Comparison of ENCODE assay signal across 17 cellular contexts in genomic region chr22:39095971-39096370, GRCh38. TPM values are rescaled to one million over a fixed set of nuclear protein-coding genes. Genes with fewer than 3 reads are reported as not detected.
DNase-seq lines count a peak whose midpoint lies in the region; ATAC-seq and TF ChIP-seq lines count a peak whose summit lies in the region.
"Had no signal": no experiment of that assay in that cellular context is flagged by ENCODE, and none has a peak within 500 bp of the region (broad histone marks: within the 10 kb centered on the region; RNA-seq: fewer than 3 reads in every experiment).

No MANE protein-coding gene starts in this region.

- H3K27ac ChIP-seq in CD4-positive, CD25-positive, alpha-beta regulatory T cell (ENCODE audit: insufficient read depth, low read length, poor library complexity, severe bottlenecking): peak overlapping the region; percentile 93
- no peak overlapping the region for H3K27ac ChIP-seq in CD8-positive, alpha-beta memory T cell (ENCODE audit: low read depth, low read length)
- peak overlapping the region in 1 of 4 donors; percentile 30 for H3K27ac ChIP-seq in upper lobe of left lung
- no peak overlapping the region for H3K27ac ChIP-seq in caudate nucleus (ENCODE audit: low read depth, low read length)
- H3K27ac ChIP-seq: right atrium auricular region, thoracic aorta had no signal

- peak overlapping the region; percentile 76 to 88 (median 88) for H3K27ac Mint-ChIP-seq in CD4-positive, CD25-positive, alpha-beta regulatory T cell
- peak overlapping the region; percentile 76 to 99 (median 96) for H3K27ac Mint-ChIP-seq in CD8-positive, alpha-beta memory T cell
- peak overlapping the region; percentile 96 for H3K27ac Mint-ChIP-seq in activated CD4-positive, alpha-beta memory T cell treated with anti-CD3 and anti-CD28 coated beads, Interleukin-2, amount 10 ng/mL, durations not matched to agents 7 days and 5 days
- H3K27ac Mint-ChIP-seq in naive B cell: peak overlapping the region in 5 of 6 donors; percentile 15 to 100 (median 83)

- DNase-seq in CD4-positive, CD25-positive, alpha-beta regulatory T cell: no peak
- no peak for DNase-seq in CD8-positive, alpha-beta memory T cell
- no peak for DNase-seq in activated CD4-positive, alpha-beta memory T cell treated with anti-CD3 and anti-CD28 coated beads, Interleukin-2, amount 10 ng/mL, durations not matched to agents 7 days and 5 days
- DNase-seq in naive B cell (no peak), upper lobe of left lung (no peak), caudate nucleus (lab: John Stamatoyannopoulos, UW) (no peak)
- DNase-seq: activated CD4-positive, alpha-beta T cell treated with anti-CD3 and anti-CD28 coated beads, Interleukin-2, amount 50 U/mL, for 48 hours; COR-L47; DND-41; effector CD4-positive, alpha-beta T cell; NCI-H1092; NCI-H2081 treated with DMSO at 0.1 percent for 48 hours; NCI-H510A had no signal

- H3K27me3 ChIP-seq in CD4-positive, CD25-positive, alpha-beta regulatory T cell (ENCODE audit: control insufficient read depth, insufficient read depth, low read length): no peaks in the 10 kb centered on the region
- H3K27me3 ChIP-seq in CD8-positive, alpha-beta memory T cell (ENCODE audit: insufficient read depth, low read length, poor library complexity, severe bottlenecking): no peaks in the 10 kb centered on the region
- H3K27me3 ChIP-seq in upper lobe of left lung: no peaks in the 10 kb centered on the region
- H3K27me3 ChIP-seq: right atrium auricular region had no signal

- ATAC-seq in CD4-positive, CD25-positive, alpha-beta regulatory T cell (ENCODE audit: low read depth in 2 of 2): no peak
- ATAC-seq in naive B cell (ENCODE audit: low read depth in 2 of 2) (no peak), upper lobe of left lung (ENCODE audit: low FRiP score in 2 of 2) (no peak), HG03442 (IDR thresholded peaks at IDR 0.05; ENCODE audit: unreplicated experiment) (no peak)

- WGBS in upper lobe of left lung, 2 donors: 83 to 84% methylated on average over 2 to 3 of the region's 3 CpGs

- CTCF ChIA-PET in CD8-positive, alpha-beta memory T cell (lab: Charles Lee): interaction anchor here (0.9 kb wide), 1 partner anchor 93 kb away, joined by 4 read pairs; no protein-coding TSS in a partner anchor
- CTCF ChIA-PET in activated CD4-positive, alpha-beta memory T cell treated with anti-CD3 and anti-CD28 coated beads, Interleukin-2, amount 10 ng/mL, durations not matched to agents 7 days and 5 days (lab: Charles Lee): interaction anchor here (0.9 kb wide), 1 partner anchor 92 kb away, joined by 3 read pairs; no protein-coding TSS in a partner anchor

- POLR2A ChIA-PET in CD8-positive, alpha-beta memory T cell (lab: Charles Lee): no interaction called here
- POLR2A ChIA-PET in activated CD4-positive, alpha-beta memory T cell treated with anti-CD3 and anti-CD28 coated beads, Interleukin-2, amount 10 ng/mL, durations not matched to agents 7 days and 5 days (lab: Charles Lee): interaction anchor here (1.5 to 2.3 kb wide), 2 partner anchors 18 to 223 kb away, joined by 3 to 7 read pairs; partner anchors contain the start of genes APOBEC3G and RPL3

- no peak for TF ChIP-seq POLR2A in upper lobe of left lung (IDR thresholded peaks at IDR 0.05)

- peaks cover 79% of the 10 kb centered on the region for H3K4me1 ChIP-seq in CD4-positive, CD25-positive, alpha-beta regulatory T cell (ENCODE audit: control insufficient read depth, insufficient read depth, low read length, poor library complexity, severe bottlenecking)
- peaks cover 93% of the 10 kb centered on the region for H3K4me1 ChIP-seq in CD8-positive, alpha-beta memory T cell (ENCODE audit: insufficient read depth, low read length)
- H3K4me1 ChIP-seq in upper lobe of left lung: peaks cover 7 to 16% (median 12%) of the 10 kb centered on the region in 4 donors

- no peaks in the 10 kb centered on the region for H3K36me3 Mint-ChIP-seq in CD4-positive, CD25-positive, alpha-beta regulatory T cell
- no peaks in the 10 kb centered on the region for H3K36me3 Mint-ChIP-seq in CD8-positive, alpha-beta memory T cell
- H3K36me3 Mint-ChIP-seq in activated CD4-positive, alpha-beta memory T cell treated with anti-CD3 and anti-CD28 coated beads, Interleukin-2, amount 10 ng/mL, durations not matched to agents 7 days and 5 days (ENCODE audit: low read depth): peaks cover 46% of the 10 kb centered on the region
- no peaks in the 10 kb centered on the region for H3K36me3 Mint-ChIP-seq in naive B cell

- TF ChIP-seq EP300 in upper lobe of left lung (IDR thresholded peaks at IDR 0.05): no peak

- H3K9me3 Mint-ChIP-seq in CD4-positive, CD25-positive, alpha-beta regulatory T cell: no peaks in the 10 kb centered on the region
- H3K9me3 Mint-ChIP-seq in CD8-positive, alpha-beta memory T cell: no peaks in the 10 kb centered on the region
- no peaks in the 10 kb centered on the region for H3K9me3 Mint-ChIP-seq in activated CD4-positive, alpha-beta memory T cell treated with anti-CD3 and anti-CD28 coated beads, Interleukin-2, amount 10 ng/mL, durations not matched to agents 7 days and 5 days
- H3K9me3 Mint-ChIP-seq in naive B cell: no peaks in the 10 kb centered on the region

- H3K4me1 Mint-ChIP-seq in CD4-positive, CD25-positive, alpha-beta regulatory T cell: peaks cover 5 to 86% (median 48%) of the 10 kb centered on the region in 4 donors
- peaks cover 84 to 99% (median 92%) of the 10 kb centered on the region in 3 donors for H3K4me1 Mint-ChIP-seq in CD8-positive, alpha-beta memory T cell
- H3K4me1 Mint-ChIP-seq in activated CD4-positive, alpha-beta memory T cell treated with anti-CD3 and anti-CD28 coated beads, Interleukin-2, amount 10 ng/mL, durations not matched to agents 7 days and 5 days: peaks cover 97% of the 10 kb centered on the region
- peaks cover 47 to 77% (median 59%) of the 10 kb centered on the region in 3 donors for H3K4me1 Mint-ChIP-seq in naive B cell

- no peaks in the 10 kb centered on the region for H3K27me3 Mint-ChIP-seq in CD4-positive, CD25-positive, alpha-beta regulatory T cell
- H3K27me3 Mint-ChIP-seq in CD8-positive, alpha-beta memory T cell: peaks cover 0 to 5% of the 10 kb centered on the region in 2 donors
- H3K27me3 Mint-ChIP-seq in activated CD4-positive, alpha-beta memory T cell treated with anti-CD3 and anti-CD28 coated beads, Interleukin-2, amount 10 ng/mL, durations not matched to agents 7 days and 5 days: no peaks in the 10 kb centered on the region
- H3K27me3 Mint-ChIP-seq in naive B cell: no peaks in the 10 kb centered on the region

- H3K4me3 Mint-ChIP-seq in CD4-positive, CD25-positive, alpha-beta regulatory T cell: peak overlapping the region in 1 of 4 donors; percentile 12
- H3K4me3 Mint-ChIP-seq in CD8-positive, alpha-beta memory T cell: peak overlapping the region in 5 of 7 donors; percentile 16 to 80 (median 73)
- peak overlapping the region; percentile 43 for H3K4me3 Mint-ChIP-seq in activated CD4-positive, alpha-beta memory T cell treated with anti-CD3 and anti-CD28 coated beads, Interleukin-2, amount 10 ng/mL, durations not matched to agents 7 days and 5 days
- H3K4me3 Mint-ChIP-seq in naive B cell: no peak overlapping the region

- no peaks in the 10 kb centered on the region for H3K9me3 ChIP-seq in CD4-positive, CD25-positive, alpha-beta regulatory T cell (ENCODE audit: control insufficient read depth in 2 of 2, low read length in 2 of 2)
- no peaks in the 10 kb centered on the region for H3K9me3 ChIP-seq in CD8-positive, alpha-beta memory T cell (ENCODE audit: low read length)
- no peaks in the 10 kb centered on the region for H3K9me3 ChIP-seq in upper lobe of left lung
- H3K9me3 ChIP-seq: right atrium auricular region, thoracic aorta had no signal

- no peak overlapping the region for H3K4me3 ChIP-seq in CD4-positive, CD25-positive, alpha-beta regulatory T cell (ENCODE audit: low read depth, low read length)
- H3K4me3 ChIP-seq in CD8-positive, alpha-beta memory T cell (ENCODE audit: low read length): no peak overlapping the region
- H3K4me3 ChIP-seq in upper lobe of left lung: no peak overlapping the region
- H3K4me3 ChIP-seq: right atrium auricular region, thoracic aorta had no signal

- no peaks in the 10 kb centered on the region for H3K36me3 ChIP-seq in CD4-positive, CD25-positive, alpha-beta regulatory T cell (ENCODE audit: control insufficient read depth, insufficient read depth, low read length)
- H3K36me3 ChIP-seq in CD8-positive, alpha-beta memory T cell (ENCODE audit: insufficient read depth, low read length): no peaks in the 10 kb centered on the region
- no peaks in the 10 kb centered on the region for H3K36me3 ChIP-seq in upper lobe of left lung
- H3K36me3 ChIP-seq: right atrium auricular region, thoracic aorta had no signal

- TF ChIP-seq CTCF in upper lobe of left lung (IDR thresholded peaks at IDR 0.05): no peak

RNA-seq across cellular contexts. Expression of gene APOBEC3H, which starts 1.1 kb away (rescaled TPM):
- total RNA-seq in CD4-positive, CD25-positive, alpha-beta regulatory T cell: 4.9 TPM
- polyA plus RNA-seq in CD4-positive, CD25-positive, alpha-beta regulatory T cell: 1 to 10 TPM; 1.7 to 7.8 (median 2.2) TPM
- 10 to 100 TPM; 10.8 to 11.0 TPM for total RNA-seq in CD8-positive, alpha-beta memory T cell
- polyA plus RNA-seq in CD8-positive, alpha-beta memory T cell: 11.7 TPM
- total RNA-seq in activated CD4-positive, alpha-beta memory T cell treated with anti-CD3 and anti-CD28 coated beads, Interleukin-2, amount 10 ng/mL, durations not matched to agents 7 days and 5 days: 100 to 1,000 TPM; 126 to 128 TPM
- polyA plus RNA-seq in naive B cell (ENCODE audit: low read depth in 6 of 6): 1 to 10 TPM in 1 of 6 donors, under 1 TPM in 1, not detected in 4; 0.77 to 1.2 TPM
- 1 to 10 TPM in 3 of 6 donors, under 1 TPM in 3; 0.78 to 4.2 (median 1.0) TPM for total RNA-seq in upper lobe of left lung
- total RNA-seq: lower leg skin had no signal

RNA-seq across cellular contexts. Expression of gene APOBEC3G, which starts 18.9 kb away (rescaled TPM):
- total RNA-seq in CD4-positive, CD25-positive, alpha-beta regulatory T cell: 49.0 TPM
- 100 to 1,000 TPM in 1 of 4 donors, 10 to 100 TPM in 3; 51.0 to 105 (median 75.6) TPM for polyA plus RNA-seq in CD4-positive, CD25-positive, alpha-beta regulatory T cell
- total RNA-seq in CD8-positive, alpha-beta memory T cell: 100 to 1,000 TPM; 158 to 165 TPM
- polyA plus RNA-seq in CD8-positive, alpha-beta memory T cell: 256 TPM
- 100 to 1,000 TPM; 145 to 146 TPM for total RNA-seq in activated CD4-positive, alpha-beta memory T cell treated with anti-CD3 and anti-CD28 coated beads, Interleukin-2, amount 10 ng/mL, durations not matched to agents 7 days and 5 days
- 100 to 1,000 TPM in 4 of 6 donors, 10 to 100 TPM in 2; 87.2 to 136 (median 120) TPM for polyA plus RNA-seq in naive B cell (ENCODE audit: low read depth in 6 of 6)
- 10 to 100 TPM; 10.2 to 38.8 (median 15.8) TPM for total RNA-seq in upper lobe of left lung

RNA-seq across cellular contexts. Expression of gene APOBEC3F, which starts 55.3 kb away (rescaled TPM):
- total RNA-seq in CD4-positive, CD25-positive, alpha-beta regulatory T cell: 17.6 TPM
- polyA plus RNA-seq in CD4-positive, CD25-positive, alpha-beta regulatory T cell: 10 to 100 TPM in 2 of 4 donors, 1 to 10 TPM in 2; 7.8 to 18.4 (median 10.4) TPM
- 10 to 100 TPM; 28.4 to 30.1 TPM for total RNA-seq in CD8-positive, alpha-beta memory T cell
- 20.5 TPM for polyA plus RNA-seq in CD8-positive, alpha-beta memory T cell
- total RNA-seq in activated CD4-positive, alpha-beta memory T cell treated with anti-CD3 and anti-CD28 coated beads, Interleukin-2, amount 10 ng/mL, durations not matched to agents 7 days and 5 days: 10 to 100 TPM; 36.4 to 42.2 TPM
- polyA plus RNA-seq in naive B cell (ENCODE audit: low read depth in 6 of 6): 10 to 100 TPM; 32.0 to 56.2 (median 36.4) TPM
- 10 to 100 TPM in 2 of 6 donors, 1 to 10 TPM in 4; 4.0 to 12.0 (median 6.5) TPM for total RNA-seq in upper lobe of left lung

RNA-seq across cellular contexts. Expression of gene CBX7, which starts 56.5 kb away (rescaled TPM):
- 102 TPM for total RNA-seq in CD4-positive, CD25-positive, alpha-beta regulatory T cell
- polyA plus RNA-seq in CD4-positive, CD25-positive, alpha-beta regulatory T cell: 10 to 100 TPM; 27.7 to 44.6 (median 35.4) TPM
- total RNA-seq in CD8-positive, alpha-beta memory T cell: 10 to 100 TPM; 26.1 to 26.4 TPM
- polyA plus RNA-seq in CD8-positive, alpha-beta memory T cell: 29.7 TPM
- total RNA-seq in activated CD4-positive, alpha-beta memory T cell treated with anti-CD3 and anti-CD28 coated beads, Interleukin-2, amount 10 ng/mL, durations not matched to agents 7 days and 5 days: 10 to 100 TPM; 24.9 to 25.0 TPM
- 10 to 100 TPM in 5 of 6 donors, 1 to 10 TPM in 1; 9.9 to 38.5 (median 21.7) TPM for polyA plus RNA-seq in naive B cell (ENCODE audit: low read depth in 6 of 6)
- 100 to 1,000 TPM in 1 of 6 donors, 10 to 100 TPM in 5; 51.5 to 145 (median 60.6) TPM for total RNA-seq in upper lobe of left lung

Comparison
In these comparisons a context has a peak if more than half of its experiments do, and no peak if none do; other contexts are left out.
1. H3K4me3 Mint-ChIP-seq: peak in CD8-positive, alpha-beta memory T cell (5 of 7) and activated CD4-positive, alpha-beta memory T cell treated with anti-CD3 and anti-CD28 coated beads, Interleukin-2, amount 10 ng/mL, durations not matched to agents 7 days and 5 days (single experiment); none in naive B cell (0 of 8).
2. RNA of gene APOBEC3H, which starts 1.1 kb away (total RNA-seq): 126 to 128 TPM in activated CD4-positive, alpha-beta memory T cell treated with anti-CD3 and anti-CD28 coated beads, Interleukin-2, amount 10 ng/mL, durations not matched to agents 7 days and 5 days; 10.8 to 11.0 TPM in CD8-positive, alpha-beta memory T cell, 4.9 TPM in CD4-positive, CD25-positive, alpha-beta regulatory T cell (single experiment) and 0.78 to 4.2 TPM in upper lobe of left lung; every median in the first group is over 10 times any median in the second.
3. Peak in every context shown above with its lines, with median percentiles within 50 percentile points of each other: H3K27ac Mint-ChIP-seq.